In the genomic region with DNA sequence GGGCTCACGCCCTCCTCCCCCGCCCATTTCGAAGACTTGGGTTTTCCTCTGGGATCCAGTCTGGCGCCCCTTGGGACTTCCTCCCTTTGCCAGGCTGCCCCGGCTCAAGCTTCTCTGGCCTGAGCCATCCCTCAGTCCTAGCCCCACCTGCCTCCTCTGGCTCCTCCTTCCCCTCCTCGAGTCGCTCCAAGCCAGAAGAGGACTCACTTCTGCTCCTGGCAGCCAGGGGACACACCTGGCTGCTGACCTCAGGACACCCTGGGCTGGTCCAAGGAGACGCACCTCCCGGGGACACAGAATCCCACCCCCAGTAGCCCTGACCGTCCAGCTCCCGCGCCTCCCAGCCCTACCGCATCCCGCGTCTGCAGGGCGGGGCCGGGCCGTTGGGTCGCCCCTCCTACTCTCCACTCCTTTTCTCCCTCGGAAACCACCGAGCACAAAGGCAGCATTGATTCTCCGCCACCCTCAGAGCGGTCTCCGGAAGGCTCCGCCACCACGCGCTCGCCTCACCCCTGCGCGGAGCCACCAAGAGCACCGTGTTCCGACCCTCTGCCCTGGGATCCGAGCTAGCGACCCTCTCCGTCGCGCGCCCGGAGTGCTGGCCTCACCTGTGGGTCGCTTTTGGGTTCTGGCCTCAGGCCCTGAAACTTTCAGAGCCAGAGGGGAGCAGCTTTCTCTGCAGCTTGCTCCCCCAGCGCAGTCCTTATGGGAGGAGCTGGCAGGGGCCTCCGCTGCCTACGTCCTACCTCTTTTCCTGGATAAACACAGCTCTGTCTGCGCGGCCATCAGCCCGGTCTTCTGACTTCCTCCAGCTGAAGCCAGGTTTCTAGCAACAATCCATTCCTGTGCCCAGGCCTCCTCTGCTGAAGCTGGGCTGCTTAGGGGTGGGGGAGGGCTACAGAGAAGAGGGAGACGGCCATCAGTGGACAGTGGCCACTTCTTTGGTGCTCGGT, we compare ENCODE assay signal across 8 cellular contexts. TPM values are rescaled to one million over a fixed set of nuclear protein-coding genes. Genes with fewer than 3 reads are reported as not detected.
DNase-seq lines count a peak whose midpoint lies in the region; ATAC-seq and TF ChIP-seq lines count a peak whose summit lies in the region.

C2CD4D (minus strand) TSS at position 364 of the 953 bp plus-strand sequence. CDS start 831 bp downstream, outside the sequence.

- TF ChIP-seq EP300 in transverse colon (IDR thresholded peaks at IDR 0.05; ENCODE audit: low read depth): no peak

- peaks cover 41% of the 10 kb centered on the region for H3K27me3 ChIP-seq in transverse colon

- TF ChIP-seq POLR2A in transverse colon (IDR thresholded peaks at IDR 0.05): peak; percentile 94

- H3K27ac Mint-ChIP-seq in osteocyte (ENCODE audit: unreplicated experiment): no peak within 1 kb of the TSS

- in situ Hi-C loops in transverse colon (cut with MboI; ENCODE audit: low pct_ligation_motif_present in 1 of 4, low pct_unique_long_range_greater_than_20kb in 1 of 4, low sequenced_read_pairs in 3 of 4): no loop called here

- H3K4me3 ChIP-seq in transverse colon: peak within 1 kb of the TSS in 3 of 4 donors; percentile 29 to 54 (median 34)

- no peak for ATAC-seq in HG02981 (IDR thresholded peaks at IDR 0.05; ENCODE audit: unreplicated experiment)
- ATAC-seq in GM18498 (IDR thresholded peaks at IDR 0.05; ENCODE audit: unreplicated experiment): no peak

- peak within 1 kb of the TSS; percentile 80 to 91 (median 89) for H3K27ac ChIP-seq in transverse colon

- TF ChIP-seq CTCF in GM20000 (IDR thresholded peaks at IDR 0.05; ENCODE audit: extremely low read depth, missing control alignments) (no peak), osteocyte (IDR thresholded peaks at IDR 0.05) (no peak), transverse colon (IDR thresholded peaks at IDR 0.05) (peak in 3 of 5 experiments; percentile 9 to 44 (median 11))

- H3K36me3 ChIP-seq in transverse colon: no peaks in the 10 kb centered on the region

- H3K36me3 Mint-ChIP-seq in osteocyte (ENCODE audit: unreplicated experiment): no peaks in the 10 kb centered on the region

- peak within 1 kb of the TSS; percentile 50 for H3K4me3 Mint-ChIP-seq in osteocyte (ENCODE audit: unreplicated experiment)

- peaks cover 12% of the 10 kb centered on the region for H3K4me1 Mint-ChIP-seq in osteocyte (ENCODE audit: unreplicated experiment)

- no peaks in the 10 kb centered on the region for H3K9me3 Mint-ChIP-seq in osteocyte (ENCODE audit: unreplicated experiment)

- DNase-seq in GM20000 (ENCODE audit: low spot score): peak; percentile 80
- DNase-seq in NCI-H748 (lab: John Stamatoyannopoulos, UW; ENCODE audit: unreplicated experiment): peak; percentile 91
- peak; percentile 47 for DNase-seq in activated gamma-delta T cell treated with anti-CD3 and anti-CD28 coated beads, Interleukin-2, amount 50 U/mL, for 16 hours (ENCODE audit: low read depth)
- peak; percentile 72 to 95 (median 86) for DNase-seq in head of caudate nucleus
- DNase-seq in osteocyte (ENCODE audit: extremely low spot score, unreplicated experiment): no peak
- peak; percentile 87 for DNase-seq in transverse colon

- 7% methylated on average over 33 of the region's 48 CpGs; no CpG with 5 or more reads in 1 of the 2 donors for WGBS in transverse colon (ENCODE audit: low coverage in 1 of 2), 2 donors

- H3K9me3 ChIP-seq in transverse colon: no peaks in the 10 kb centered on the region

- H3K27me3 Mint-ChIP-seq in osteocyte (ENCODE audit: unreplicated experiment): peaks cover 68% of the 10 kb centered on the region

- peaks cover 3 to 42% (median 26%) of the 10 kb centered on the region in 4 donors for H3K4me1 ChIP-seq in transverse colon

- intact Hi-C loops in head of caudate nucleus (cut with DNase I) (loop anchor here (2.0 kb wide), 1 partner anchor 49 kb away; the partner anchor contains the start of gene TDRKH), transverse colon (cut with DNase I; ENCODE audit: low total_unique reads) (no loop called here)

RNA-seq across cellular contexts. Expression of gene C2CD4D, which starts in this region (rescaled TPM):
- not detected in 2 replicates for total RNA-seq in osteocyte
- total RNA-seq in transverse colon: not detected

Comparison
In these comparisons a context has a peak if more than half of its experiments do, and no peak if none do; other contexts are left out.
1. Peak in DNase-seq, H3K4me3 ChIP-seq and H3K27ac ChIP-seq in transverse colon; RNA of the gene not detected or under 1 TPM.
2. CTCF ChIP-seq: peak in transverse colon (3 of 5); none in GM20000 (single experiment) and osteocyte (single experiment).